Comparison of ENCODE assay signal across 8 cellular contexts in genomic region chr14:105166571-105167302, GRCh38. TPM values are rescaled to one million over a fixed set of nuclear protein-coding genes. Genes with fewer than 3 reads are reported as not detected.
DNase-seq lines count a peak whose midpoint lies in the region; ATAC-seq and TF ChIP-seq lines count a peak whose summit lies in the region.

No MANE protein-coding gene starts in this region.

- H3K4me3 ChIP-seq in Panc1 (ENCODE audit: low read depth in 2 of 2, low read length in 2 of 2): peak overlapping the region; percentile 16 to 34
- H3K4me3 ChIP-seq in stomach: peak overlapping the region in 3 of 4 donors; percentile 19 to 57 (median 48)
- no peak overlapping the region for H3K4me3 ChIP-seq in effector memory CD4-positive, alpha-beta T cell (ENCODE audit: insufficient read depth, low read depth, low read length, poor library complexity, severe bottlenecking)

- H3K27me3 ChIP-seq in Panc1 (ENCODE audit: control insufficient read depth, insufficient read depth, low read length) (no peaks in the 10 kb centered on the region), stomach (peaks cover 0 to 75% (median 17%) of the 10 kb centered on the region in 3 donors)
- peaks cover 24% of the 10 kb centered on the region for H3K27me3 ChIP-seq in effector memory CD4-positive, alpha-beta T cell (replicated peaks; ENCODE audit: control insufficient read depth, insufficient read depth, low read length, poor library complexity, severe bottlenecking)

- peaks cover 70% of the 10 kb centered on the region for H3K27me3 Mint-ChIP-seq in activated naive CD4-positive, alpha-beta T cell treated with anti-CD3 and anti-CD28 coated beads, Interleukin-2, amount 10 ng/mL, durations not matched to agents 7 days and 5 days
- peaks cover 23% of the 10 kb centered on the region for H3K27me3 Mint-ChIP-seq in endothelial cell (ENCODE audit: unreplicated experiment)

- POLR2A ChIA-PET in Panc1 (lab: Charles Lee): no interaction called here

- in situ Hi-C loops in Panc1 (cut with HindIII; ENCODE audit: low pct_unique_long_range_greater_than_20kb, low sequenced_read_pairs): no loop called here

- intact Hi-C loops in Panc1 (cut with micrococcal nuclease; ENCODE audit: unreplicated experiment): loop anchor here (10.0 kb wide), 1 partner anchor 72 kb away; no protein-coding TSS in a partner anchor
- intact Hi-C loops in stomach (cut with DNase I; ENCODE audit: low total_unique reads): no loop called here

- CTCF ChIA-PET in activated naive CD4-positive, alpha-beta T cell treated with anti-CD3 and anti-CD28 coated beads, Interleukin-2, amount 10 ng/mL, durations not matched to agents 7 days and 5 days (lab: Charles Lee): no interaction called here
- CTCF ChIA-PET in Panc1 (lab: Charles Lee): interaction anchor here (1.4 kb wide), 1 partner anchor 14 kb away, joined by 3 read pairs; no protein-coding TSS in a partner anchor

- no peak for TF ChIP-seq POLR2A in stomach (IDR thresholded peaks at IDR 0.05)

- H3K4me1 ChIP-seq in Panc1 (ENCODE audit: control insufficient read depth, insufficient read depth, low read length) (peaks cover 41% of the 10 kb centered on the region), stomach (peaks cover 30 to 56% (median 48%) of the 10 kb centered on the region in 4 donors)
- H3K4me1 ChIP-seq in effector memory CD4-positive, alpha-beta T cell (ENCODE audit: control insufficient read depth, insufficient read depth, low read length, poor library complexity, severe bottlenecking): peaks cover 26% of the 10 kb centered on the region

- H3K4me1 Mint-ChIP-seq in activated naive CD4-positive, alpha-beta T cell treated with anti-CD3 and anti-CD28 coated beads, Interleukin-2, amount 10 ng/mL, durations not matched to agents 7 days and 5 days: peaks cover 14% of the 10 kb centered on the region
- peaks cover 37% of the 10 kb centered on the region for H3K4me1 Mint-ChIP-seq in endothelial cell (ENCODE audit: unreplicated experiment)

- TF ChIP-seq EP300 in stomach (IDR thresholded peaks at IDR 0.05): no peak

- H3K9me3 ChIP-seq in Panc1 (ENCODE audit: control insufficient read depth, insufficient read depth, low read depth, low read length) (no peaks in the 10 kb centered on the region), stomach (no peaks in the 10 kb centered on the region)
- H3K9me3 ChIP-seq in effector memory CD4-positive, alpha-beta T cell (ENCODE audit: control insufficient read depth, low read length): no peaks in the 10 kb centered on the region

- no peak overlapping the region for H3K27ac Mint-ChIP-seq in activated naive CD4-positive, alpha-beta T cell treated with anti-CD3 and anti-CD28 coated beads, Interleukin-2, amount 10 ng/mL, durations not matched to agents 7 days and 5 days
- H3K27ac Mint-ChIP-seq in activated naive CD4-positive, alpha-beta T cell treated with anti-CD3 and anti-CD28 coated beads, Interleukin-2, amount 50 U/mL, for 72 hours: no peak overlapping the region
- H3K27ac Mint-ChIP-seq in endothelial cell (ENCODE audit: unreplicated experiment): no peak overlapping the region

- no peaks in the 10 kb centered on the region for H3K36me3 Mint-ChIP-seq in activated naive CD4-positive, alpha-beta T cell treated with anti-CD3 and anti-CD28 coated beads, Interleukin-2, amount 10 ng/mL, durations not matched to agents 7 days and 5 days
- no peaks in the 10 kb centered on the region for H3K36me3 Mint-ChIP-seq in activated naive CD4-positive, alpha-beta T cell treated with anti-CD3 and anti-CD28 coated beads, Interleukin-2, amount 50 U/mL, for 72 hours
- H3K36me3 Mint-ChIP-seq in endothelial cell (ENCODE audit: low read depth, unreplicated experiment): peaks cover 6% of the 10 kb centered on the region

- 63 to 71% (median 65%) methylated on average over 18 to 22 of the region's 22 CpGs for WGBS in stomach, 5 donors

- H3K9me3 Mint-ChIP-seq in activated naive CD4-positive, alpha-beta T cell treated with anti-CD3 and anti-CD28 coated beads, Interleukin-2, amount 10 ng/mL, durations not matched to agents 7 days and 5 days: no peaks in the 10 kb centered on the region
- H3K9me3 Mint-ChIP-seq in activated naive CD4-positive, alpha-beta T cell treated with anti-CD3 and anti-CD28 coated beads, Interleukin-2, amount 50 U/mL, for 72 hours: no peaks in the 10 kb centered on the region
- H3K9me3 Mint-ChIP-seq in endothelial cell (ENCODE audit: unreplicated experiment): no peaks in the 10 kb centered on the region

- H3K36me3 ChIP-seq in Panc1 (ENCODE audit: control insufficient read depth, insufficient read depth, low read length) (no peaks in the 10 kb centered on the region), stomach (no peaks in the 10 kb centered on the region)
- no peaks in the 10 kb centered on the region for H3K36me3 ChIP-seq in effector memory CD4-positive, alpha-beta T cell (ENCODE audit: control insufficient read depth, insufficient read depth, low read length)

- H3K27ac ChIP-seq in Panc1 (ENCODE audit: low read length): peak overlapping the region; percentile 51
- no peak overlapping the region for H3K27ac ChIP-seq in stomach
- H3K27ac ChIP-seq in effector memory CD4-positive, alpha-beta T cell (ENCODE audit: insufficient read depth, low read length, poor library complexity, severe bottlenecking): no peak overlapping the region

- ATAC-seq in activated naive CD4-positive, alpha-beta T cell treated with anti-CD3 and anti-CD28 coated beads, Interleukin-2, amount 50 U/mL, for 72 hours: no peak
- ATAC-seq in Panc1 (no peak), GM21423 (IDR thresholded peaks at IDR 0.05; ENCODE audit: unreplicated experiment) (no peak)

- TF ChIP-seq CTCF in Panc1 (IDR thresholded peaks at IDR 0.05): no peak
- no peak for TF ChIP-seq CTCF in endothelial cell (IDR thresholded peaks at IDR 0.05; ENCODE audit: unreplicated experiment)
- no peak for TF ChIP-seq CTCF in stomach (IDR thresholded peaks at IDR 0.05)

- DNase-seq in activated naive CD4-positive, alpha-beta T cell treated with anti-CD3 and anti-CD28 coated beads, Interleukin-2, amount 10 ng/mL, durations not matched to agents 7 days and 5 days: no peak
- no peak for DNase-seq in activated naive CD4-positive, alpha-beta T cell treated with anti-CD3 and anti-CD28 coated beads, Interleukin-2, amount 50 U/mL, for 72 hours (ENCODE audit: low spot score in 2 of 2)
- no peak for DNase-seq in Panc1 (ENCODE audit: low read depth, low spot score)
- no peak for DNase-seq in endothelial cell (ENCODE audit: low spot score)
- DNase-seq in stomach: no peak
- no peak for DNase-seq in effector memory CD4-positive, alpha-beta T cell
- DNase-seq in NCI-H2029 (lab: John Stamatoyannopoulos, UW): no peak

- H3K4me3 Mint-ChIP-seq in activated naive CD4-positive, alpha-beta T cell treated with anti-CD3 and anti-CD28 coated beads, Interleukin-2, amount 10 ng/mL, durations not matched to agents 7 days and 5 days: peak overlapping the region; percentile 52
- H3K4me3 Mint-ChIP-seq in endothelial cell (ENCODE audit: unreplicated experiment): peak overlapping the region; percentile 90

- no TSS peak for BruUV-seq in Panc1 (replicated peaks; lab: Mats Ljungman, UMichigan)

RNA-seq across cellular contexts. Expression of gene JAG2, which starts 1.8 kb away (rescaled TPM):
- 10 to 100 TPM in 1 of 2 donors, 1 to 10 TPM in 1; 4.3 to 10.5 TPM for total RNA-seq in activated naive CD4-positive, alpha-beta T cell treated with anti-CD3 and anti-CD28 coated beads, Interleukin-2, amount 50 U/mL, for 72 hours
- total RNA-seq in Panc1 (2021; ENCODE audit: unreplicated experiment): 43.7 TPM
- 62.1 TPM for polyA plus RNA-seq in Panc1 (2012; ENCODE audit: insufficient read length)
- total RNA-seq in endothelial cell (ENCODE audit: unreplicated experiment): 280 TPM
- total RNA-seq in stomach: 100 to 1,000 TPM in 1 of 5 donors, 10 to 100 TPM in 3, 1 to 10 TPM in 1; 8.0 to 117 (median 18.7) TPM
- polyA plus RNA-seq in stomach: 10 to 100 TPM in 1 of 3 donors, 1 to 10 TPM in 2; 6.0 to 27.2 (median 7.5) TPM

RNA-seq across cellular contexts. Expression of gene NUDT14, which starts 14.4 kb away (rescaled TPM):
- 10 to 100 TPM; 20.0 to 22.6 TPM for total RNA-seq in activated naive CD4-positive, alpha-beta T cell treated with anti-CD3 and anti-CD28 coated beads, Interleukin-2, amount 50 U/mL, for 72 hours
- total RNA-seq in Panc1 (2021; ENCODE audit: unreplicated experiment) (75.3 TPM), endothelial cell (ENCODE audit: unreplicated experiment) (135 TPM), stomach (10 to 100 TPM in 4 of 5 donors, not detected in 1; 15.2 to 62.6 (median 18.4) TPM)
- 86.7 TPM for polyA plus RNA-seq in Panc1 (2012; ENCODE audit: insufficient read length)
- polyA plus RNA-seq in stomach: 10 to 100 TPM; 26.6 to 51.7 (median 30.7) TPM
